Comparison of ENCODE assay signal across 8 cellular contexts in the genomic region with DNA sequence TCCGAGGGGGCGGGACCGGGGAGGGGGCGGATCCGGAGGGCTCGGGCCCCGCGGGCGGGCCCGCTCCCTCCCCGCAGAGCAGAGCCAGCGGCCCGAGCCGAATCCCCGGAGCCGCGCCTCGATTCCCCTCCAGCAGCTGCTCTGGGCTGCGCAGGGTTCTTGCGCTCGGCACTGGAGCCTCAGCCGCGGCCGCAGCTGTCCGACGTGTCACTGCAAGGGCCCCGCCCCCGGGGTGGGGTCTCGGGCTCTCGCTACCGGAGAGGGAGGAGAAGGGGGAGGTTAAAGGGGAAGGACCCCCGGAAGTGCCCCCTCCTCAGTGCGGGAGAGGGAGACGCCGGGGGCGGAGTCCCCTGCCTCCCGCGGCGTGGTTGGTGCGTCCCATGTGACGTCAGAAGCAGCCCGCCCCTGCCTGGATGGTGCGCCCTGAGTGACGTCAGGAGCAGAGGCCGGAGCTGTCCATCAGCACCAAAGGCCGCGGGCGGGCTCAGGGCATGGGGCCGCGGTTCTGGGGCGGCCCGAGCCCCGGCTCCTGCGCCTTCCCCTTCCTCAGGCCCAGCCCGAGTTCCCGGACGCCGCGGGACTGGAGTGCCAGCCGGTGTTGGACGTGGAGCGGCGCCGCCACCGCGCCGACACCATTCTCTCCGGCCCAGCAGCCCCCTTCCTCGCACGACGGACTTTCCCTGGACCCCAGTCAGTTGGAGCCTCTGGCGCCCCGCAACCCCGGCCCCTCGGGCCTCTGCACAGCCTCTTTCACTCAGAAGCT. TPM values are rescaled to one million over a fixed set of nuclear protein-coding genes. Genes with fewer than 3 reads are reported as not detected.
A peak's percentile ranks its signal among the peaks of the same experiment; 100 is the strongest.
DNase-seq lines count a peak whose midpoint lies in the region; ATAC-seq lines count a peak whose summit lies in the region.

TSS of gene CHPF (minus strand) at position 214 of the 763 bp plus-strand sequence. CDS start 271 bp downstream, outside the sequence.
TSS of gene TMEM198 (plus strand) at position 433 of the 763 bp plus-strand sequence. CDS start 700 bp downstream, outside the sequence.

- ATAC-seq in GM19372 (IDR thresholded peaks at IDR 0.05; ENCODE audit: low read depth, unreplicated experiment) = peak; percentile 74
- peak; percentile 77 for ATAC-seq in HG03521 (IDR thresholded peaks at IDR 0.05; ENCODE audit: unreplicated experiment)
- ATAC-seq in left lobe of liver = peak; percentile 89

- peak; percentile 80 to 99 (median 96) for DNase-seq in C1 segment of cervical spinal cord (lab: John Stamatoyannopoulos, UW)
- peak; percentile 99 for DNase-seq in NCI-H748 (lab: John Stamatoyannopoulos, UW; ENCODE audit: unreplicated experiment)
- peak; percentile 84 to 93 for DNase-seq in activated CD4-positive, alpha-beta T cell treated with anti-CD3 and anti-CD28 coated beads, Interleukin-2, amount 50 U/mL, for 24 hours (ENCODE audit: low read depth in 1 of 2, low spot score in 1 of 2)
- DNase-seq in dedifferentiated amniotic fluid mesenchymal stem cell (ENCODE audit: extremely low spot score) = peak; percentile 96
- DNase-seq in left lobe of liver (ENCODE audit: low spot score) = peak; percentile 98
- DNase-seq in stimulated activated CD4-positive, alpha-beta T cell treated with anti-CD3 and anti-CD28 coated beads, Interleukin-2, amount 100 ng/mL, for 24 hours = peak; percentile 94 to 95

RNA-seq across cellular contexts. Expression of gene CHPF, which starts in this region (rescaled TPM):
- 55.1 TPM for total RNA-seq in left lobe of liver

RNA-seq across cellular contexts. Expression of gene TMEM198, which starts in this region (rescaled TPM):
- 2.1 TPM for total RNA-seq in left lobe of liver

Comparison
In these comparisons a context has a peak if more than half of its experiments do, and no peak if none do; other contexts are left out.
1. Peak in every context shown above with its lines: DNase-seq and ATAC-seq.